In genomic region chr6:143842468-143842901, GRCh38 we compare ENCODE assay signal across 7 cellular contexts. TPM values are rescaled to one million over a fixed set of nuclear protein-coding genes. Genes with fewer than 3 reads are reported as not detected.
DNase-seq lines count a peak whose midpoint lies in the region; ATAC-seq and TF ChIP-seq lines count a peak whose summit lies in the region.

No MANE protein-coding gene starts in this region.

- intact Hi-C loops in dorsolateral prefrontal cortex (cut with DNase I), result loop anchor here (5.0 to 10.0 kb wide), 2 partner anchors 255 to 372 kb away; partner anchors contain the start of gene SF3B5 (in 1 of the 2)
- intact Hi-C loops in uterus (cut with DNase I; ENCODE audit: low total_unique reads), result no loop called here

- H3K4me1 ChIP-seq in uterus, result no peaks in the 10 kb centered on the region

- H3K27ac ChIP-seq in dorsolateral prefrontal cortex, result peak overlapping the region; percentile 62 to 98 (median 93)
- peak overlapping the region; percentile 97 to 100 for H3K27ac ChIP-seq in uterus

- peak overlapping the region; percentile 86 for H3K4me3 ChIP-seq in NB4 (ENCODE audit: low read depth, low read length)
- H3K4me3 ChIP-seq in dorsolateral prefrontal cortex, result peak overlapping the region; percentile 50 to 99 (median 90)
- peak overlapping the region; percentile 72 to 98 for H3K4me3 ChIP-seq in uterus

- no peak for DNase-seq in NB4 (ENCODE audit: low read depth)
- peak in 2 of 10 donors; percentile 6 to 32 for DNase-seq in dorsolateral prefrontal cortex
- peak; percentile 56 for DNase-seq in midbrain (lab: John Stamatoyannopoulos, UW)
- no peak for DNase-seq in uterus
- DNase-seq in retina, result no peak

- no peaks in the 10 kb centered on the region for H3K9me3 ChIP-seq in uterus

- TF ChIP-seq CTCF in NB4 (IDR thresholded peaks at IDR 0.05; ENCODE audit: low read depth, low read length) (no peak), dorsolateral prefrontal cortex (IDR thresholded peaks at IDR 0.05 in 54 of 56, conservative IDR thresholded peaks at IDR 0.05 in 2 of 56; ENCODE audit: low read depth in 1 of 56, partially characterized antibody in 56 of 56) (no peak), uterus (IDR thresholded peaks at IDR 0.05) (no peak)

- TF ChIP-seq POLR2A in NB4 (IDR thresholded peaks at IDR 0.05; ENCODE audit: extremely low read depth, insufficient read length) (no peak), uterus (IDR thresholded peaks at IDR 0.05) (no peak)

- H3K27me3 ChIP-seq in dorsolateral prefrontal cortex, result no peaks in the 10 kb centered on the region
- H3K27me3 ChIP-seq in uterus, result no peaks in the 10 kb centered on the region

- ATAC-seq in GM19372 (IDR thresholded peaks at IDR 0.05; ENCODE audit: low read depth, unreplicated experiment) (peak; percentile 21), GM21528 (IDR thresholded peaks at IDR 0.05; ENCODE audit: low FRiP score, unreplicated experiment) (no peak)

- no peaks in the 10 kb centered on the region for H3K36me3 ChIP-seq in uterus

RNA-seq across cellular contexts. Expression of gene LTV1, which starts 0.7 kb away (rescaled TPM):
- total RNA-seq in dorsolateral prefrontal cortex (10 to 100 TPM in 115 of 120 experiments, 1 to 10 TPM in 5; 8.2 to 21.6 (median 13.4) TPM), uterus (10 to 100 TPM in 2 of 4 donors, 1 to 10 TPM in 2; 5.4 to 28.1 (median 14.2) TPM)

RNA-seq across cellular contexts. Expression of gene ZC2HC1B, which starts 21.8 kb away (rescaled TPM):
- 1 to 10 TPM in 10 of 120 experiments, under 1 TPM in 34, not detected in 76; 0.41 to 2.4 (median 0.69) TPM for total RNA-seq in dorsolateral prefrontal cortex
- total RNA-seq in uterus, result under 1 TPM in 1 of 4 donors, not detected in 3; 0.35 TPM
